Comparison of ENCODE assay signal across 1 cellular context in the genomic region with DNA sequence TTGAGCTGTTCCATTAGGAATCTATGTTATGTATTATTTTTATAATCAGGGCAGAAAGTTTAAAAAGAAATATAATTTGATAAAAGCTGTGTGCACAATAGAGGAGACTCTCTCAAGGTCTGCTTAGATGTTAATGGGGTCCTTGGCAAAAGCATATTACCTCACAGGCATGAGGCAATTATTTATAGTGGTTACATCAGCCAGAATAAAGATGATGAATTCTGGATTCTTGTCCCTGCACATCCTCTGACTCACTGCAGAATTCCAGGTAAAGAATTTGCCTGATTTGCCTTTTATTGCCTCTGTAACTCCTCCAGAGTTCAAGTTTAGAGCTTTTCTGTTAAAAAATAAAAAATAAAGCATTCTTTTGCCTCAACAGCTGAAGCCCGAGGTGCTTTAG.
TF ChIP-seq lines count a peak whose summit lies in the region.

No MANE protein-coding gene starts in this region.

TF ChIP-seq in HCT116, 20 proteins besides CTCF, POLR2A, EP300 and RAD21 (continued from another document):
- TF ChIP-seq POLR2AphosphoS5 (IDR thresholded peaks at IDR 0.05; ENCODE audit: low read depth, low read length) (no peak), CBX3 (IDR thresholded peaks at IDR 0.05; ENCODE audit: low read depth) (no peak), ELF1 (IDR thresholded peaks at IDR 0.05; ENCODE audit: borderline replicate concordance, low read depth) (no peak), ZFX (IDR thresholded peaks at IDR 0.05) (no peak), SIN3A (IDR thresholded peaks at IDR 0.05; ENCODE audit: low read depth) (no peak), EZH2phosphoT487 (IDR thresholded peaks at IDR 0.05; ENCODE audit: borderline replicate concordance) (no peak), JUND (IDR thresholded peaks at IDR 0.05) (no peak), YY1 (IDR thresholded peaks at IDR 0.05; ENCODE audit: extremely low read depth, insufficient replicate concordance, low read depth, low read length) (no peak)
- TF ChIP-seq, protein P1, sequence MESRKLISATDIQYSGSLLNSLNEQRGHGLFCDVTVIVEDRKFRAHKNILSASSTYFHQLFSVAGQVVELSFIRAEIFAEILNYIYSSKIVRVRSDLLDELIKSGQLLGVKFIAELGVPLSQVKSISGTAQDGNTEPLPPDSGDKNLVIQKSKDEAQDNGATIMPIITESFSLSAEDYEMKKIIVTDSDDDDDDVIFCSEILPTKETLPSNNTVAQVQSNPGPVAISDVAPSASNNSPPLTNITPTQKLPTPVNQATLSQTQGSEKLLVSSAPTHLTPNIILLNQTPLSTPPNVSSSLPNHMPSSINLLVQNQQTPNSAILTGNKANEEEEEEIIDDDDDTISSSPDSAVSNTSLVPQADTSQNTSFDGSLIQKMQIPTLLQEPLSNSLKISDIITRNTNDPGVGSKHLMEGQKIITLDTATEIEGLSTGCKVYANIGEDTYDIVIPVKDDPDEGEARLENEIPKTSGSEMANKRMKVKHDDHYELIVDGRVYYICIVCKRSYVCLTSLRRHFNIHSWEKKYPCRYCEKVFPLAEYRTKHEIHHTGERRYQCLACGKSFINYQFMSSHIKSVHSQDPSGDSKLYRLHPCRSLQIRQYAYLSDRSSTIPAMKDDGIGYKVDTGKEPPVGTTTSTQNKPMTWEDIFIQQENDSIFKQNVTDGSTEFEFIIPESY (IDR thresholded peaks at IDR 0.05; ENCODE audit: extremely low read depth, insufficient replicate concordance, low read length) = no peak
TF ChIP-seq in HCT116: peak in this region for 3.
